Comparison of ENCODE assay signal across 9 cellular contexts in genomic region chr5:138274189-138274853, GRCh38. TPM values are rescaled to one million over a fixed set of nuclear protein-coding genes. Genes with fewer than 3 reads are reported as not detected.
DNase-seq lines count a peak whose midpoint lies in the region; ATAC-seq and TF ChIP-seq lines count a peak whose summit lies in the region.
"Had no signal": no experiment of that assay in that cellular context is flagged by ENCODE, and none has a peak within 500 bp of the region (broad histone marks: within the 10 kb centered on the region; RNA-seq: fewer than 3 reads in every experiment).

TSS of gene GFRA3 (minus strand) at chr5:138274621. CDS start at chr5:138274424, 197 bp downstream.

- no peak within 1 kb of the TSS for H3K27ac Mint-ChIP-seq in CD8-positive, alpha-beta memory T cell
- H3K27ac Mint-ChIP-seq in nephron: peak within 1 kb of the TSS in 2 of 3 experiments; percentile 19 to 44

- peaks cover 5 to 13% (median 11%) of the 10 kb centered on the region in 3 donors for H3K4me1 Mint-ChIP-seq in CD8-positive, alpha-beta memory T cell
- H3K4me1 Mint-ChIP-seq in nephron: peaks cover 22% of the 10 kb centered on the region

- H3K27ac ChIP-seq in CD8-positive, alpha-beta memory T cell (ENCODE audit: low read depth, low read length): no peak within 1 kb of the TSS
- H3K27ac ChIP-seq in OCI-LY1 (ENCODE audit: low read depth, low read length, poor library complexity, severe bottlenecking) (no peak within 1 kb of the TSS), aorta (ENCODE audit: low read depth in 1 of 2, low read length in 2 of 2) (no peak within 1 kb of the TSS)
- H3K27ac ChIP-seq: thyroid gland had no signal

- H3K27me3 Mint-ChIP-seq in CD8-positive, alpha-beta memory T cell: peaks cover 12 to 35% of the 10 kb centered on the region in 2 donors
- peaks cover 27% of the 10 kb centered on the region for H3K27me3 Mint-ChIP-seq in nephron (ENCODE audit: low read depth)

- intact Hi-C loops in aorta (cut with DNase I): no loop called here

- DNase-seq in CD8-positive, alpha-beta memory T cell: peak in 2 of 5 donors; percentile 1 to 3
- peak; percentile 71 for DNase-seq in ecto neural progenitor cell (ENCODE audit: low spot score)
- no peak for DNase-seq in aorta
- DNase-seq in GM19238 (ENCODE audit: insufficient read length, low spot score): no peak
- no peak for DNase-seq in SKM-1 treated with dmso at 0.1 percent for 144 hours (lab: John Stamatoyannopoulos, UW; ENCODE audit: unreplicated experiment)
- DNase-seq in cortex of kidney (lab: John Stamatoyannopoulos, UW): no peak

- H3K4me3 Mint-ChIP-seq in CD8-positive, alpha-beta memory T cell: peak within 1 kb of the TSS; percentile 19 to 71 (median 45)
- H3K4me3 Mint-ChIP-seq in nephron: peak within 1 kb of the TSS; percentile 63 to 73 (median 70)

- H3K27me3 ChIP-seq in CD8-positive, alpha-beta memory T cell (ENCODE audit: insufficient read depth, low read length, poor library complexity, severe bottlenecking): no peaks in the 10 kb centered on the region
- no peaks in the 10 kb centered on the region for H3K27me3 ChIP-seq in OCI-LY1 (ENCODE audit: insufficient read depth, low read length)
- H3K27me3 ChIP-seq in aorta (ENCODE audit: control insufficient read depth in 1 of 2, insufficient read depth in 2 of 2, low read length in 1 of 2): no peaks in the 10 kb centered on the region
- H3K27me3 ChIP-seq: thyroid gland had no signal

- no peaks in the 10 kb centered on the region for H3K36me3 Mint-ChIP-seq in CD8-positive, alpha-beta memory T cell
- peaks cover 3% of the 10 kb centered on the region for H3K36me3 Mint-ChIP-seq in nephron (ENCODE audit: low read depth)

- WGBS in aorta, 2 donors: 2 to 3% methylated on average over 57 to 62 of the region's 62 CpGs

- H2AFZ ChIP-seq in OCI-LY1 (ENCODE audit: low read length): no peak within 1 kb of the TSS

- no peaks in the 10 kb centered on the region for H4K20me1 ChIP-seq in OCI-LY1 (ENCODE audit: insufficient read depth, low read length)

- TF ChIP-seq CTCF in OCI-LY1 (IDR thresholded peaks at IDR 0.05; ENCODE audit: low read length) (no peak), nephron (IDR thresholded peaks at IDR 0.05; ENCODE audit: unreplicated experiment in 3 of 3) (no peak)

- H3K79me2 ChIP-seq in OCI-LY1 (ENCODE audit: insufficient read depth, low read length): no peaks in the 10 kb centered on the region

- H3K9me2 ChIP-seq in OCI-LY1 (ENCODE audit: low read depth, low read length): no peaks in the 10 kb centered on the region

- POLR2A ChIA-PET in CD8-positive, alpha-beta memory T cell (lab: Charles Lee): no interaction called here

- H3K9me3 ChIP-seq in CD8-positive, alpha-beta memory T cell (ENCODE audit: low read length): no peaks in the 10 kb centered on the region
- H3K9me3 ChIP-seq in OCI-LY1 (ENCODE audit: low read length) (no peaks in the 10 kb centered on the region), aorta (ENCODE audit: control insufficient read depth, low read length) (no peaks in the 10 kb centered on the region)
- H3K9me3 ChIP-seq: thyroid gland had no signal

- no peaks in the 10 kb centered on the region for H3K36me3 ChIP-seq in CD8-positive, alpha-beta memory T cell (ENCODE audit: insufficient read depth, low read length)
- no peaks in the 10 kb centered on the region for H3K36me3 ChIP-seq in OCI-LY1 (ENCODE audit: insufficient read depth, low read length)
- no peaks in the 10 kb centered on the region for H3K36me3 ChIP-seq in aorta (ENCODE audit: control insufficient read depth in 1 of 2, insufficient read depth in 2 of 2, low read length in 1 of 2)
- H3K36me3 ChIP-seq: thyroid gland had no signal

- H3K4me2 ChIP-seq in OCI-LY1 (ENCODE audit: low read length): peak within 1 kb of the TSS; percentile 59

- H3F3A ChIP-seq in OCI-LY1 (ENCODE audit: insufficient read depth, low read length): no peaks in the 10 kb centered on the region

- peaks cover 0 to 2% (median 0%) of the 10 kb centered on the region in 5 donors for H3K9me3 Mint-ChIP-seq in CD8-positive, alpha-beta memory T cell
- no peaks in the 10 kb centered on the region for H3K9me3 Mint-ChIP-seq in nephron

- no peak within 1 kb of the TSS for H3K4me3 ChIP-seq in CD8-positive, alpha-beta memory T cell (ENCODE audit: low read length)
- H3K4me3 ChIP-seq in OCI-LY1 (ENCODE audit: low read depth, low read length, poor library complexity, severe bottlenecking) (peak within 1 kb of the TSS; percentile 48), aorta (ENCODE audit: low read length in 2 of 2) (peak within 1 kb of the TSS in 1 of 2 donors; percentile 25)

- CTCF ChIA-PET in CD8-positive, alpha-beta memory T cell (lab: Charles Lee): no interaction called here

- ATAC-seq in aorta (ENCODE audit: low FRiP score): no peak

- H3K9ac ChIP-seq in OCI-LY1 (ENCODE audit: low read length): no peak within 1 kb of the TSS; the same call in 1 of the 2 replicates

- no peaks in the 10 kb centered on the region for H3K4me1 ChIP-seq in CD8-positive, alpha-beta memory T cell (ENCODE audit: insufficient read depth, low read length)
- H3K4me1 ChIP-seq in OCI-LY1 (ENCODE audit: insufficient read depth, low read length, severe bottlenecking) (peaks cover 8% of the 10 kb centered on the region), aorta (ENCODE audit: control insufficient read depth in 1 of 2, insufficient read depth in 2 of 2, low read length in 2 of 2) (no peaks in the 10 kb centered on the region)

RNA-seq across cellular contexts. Expression of gene GFRA3, which starts in this region (rescaled TPM):
- not detected for total RNA-seq in CD8-positive, alpha-beta memory T cell
- not detected for polyA plus RNA-seq in CD8-positive, alpha-beta memory T cell
- 1 to 10 TPM in 1 of 2 donors, under 1 TPM in 1; 0.55 to 3.2 TPM for total RNA-seq in aorta
- polyA plus RNA-seq in aorta: not detected
- total RNA-seq: thyroid gland had no signal

Comparison
In these comparisons a context has a peak if more than half of its experiments do, and no peak if none do; other contexts are left out.
1. H3K27ac Mint-ChIP-seq: peak in nephron (2 of 3); none in CD8-positive, alpha-beta memory T cell (0 of 8).